8 cellular contexts compared by ENCODE assay signal in genomic region chr22:18001040-18001893, GRCh38. TPM values are rescaled to one million over a fixed set of nuclear protein-coding genes. Genes with fewer than 3 reads are reported as not detected.
DNase-seq lines count a peak whose midpoint lies in the region; ATAC-seq and TF ChIP-seq lines count a peak whose summit lies in the region.

No MANE protein-coding gene starts in this region.

- H3K4me3 Mint-ChIP-seq in activated CD4-positive, alpha-beta memory T cell treated with anti-CD3 and anti-CD28 coated beads for 36 hours, result peak overlapping the region; percentile 80

- peaks cover 2% of the 10 kb centered on the region for H3K27me3 Mint-ChIP-seq in activated CD4-positive, alpha-beta memory T cell treated with anti-CD3 and anti-CD28 coated beads for 36 hours

- TF ChIP-seq CTCF in dorsolateral prefrontal cortex (IDR thresholded peaks at IDR 0.05 in 54 of 56, conservative IDR thresholded peaks at IDR 0.05 in 2 of 56; ENCODE audit: low read depth in 1 of 56, partially characterized antibody in 56 of 56), result peak in 52 of 56 donors; percentile 12 to 79 (median 48)

- peak; percentile 95 for ATAC-seq in left lobe of liver
- no peak for ATAC-seq in HG03175 (IDR thresholded peaks at IDR 0.05; ENCODE audit: unreplicated experiment)

- intact Hi-C loops in activated CD4-positive, alpha-beta memory T cell treated with anti-CD3 and anti-CD28 coated beads for 36 hours (cut with micrococcal nuclease), result loop anchor here (1.0 to 2.0 kb wide), 3 partner anchors 20 to 76 kb away; partner anchors contain the start of gene PEX26
- intact Hi-C loops in dorsolateral prefrontal cortex (cut with DNase I), result loop anchor here (1.0 to 10.0 kb wide), 6 partner anchors 23 to 176 kb away; partner anchors contain the start of gene MICAL3 (in 2 of the 2)

- H3K27me3 ChIP-seq in dorsolateral prefrontal cortex, result no peaks in the 10 kb centered on the region

- H3K4me1 Mint-ChIP-seq in activated CD4-positive, alpha-beta memory T cell treated with anti-CD3 and anti-CD28 coated beads for 36 hours (ENCODE audit: low read depth), result peaks cover 44% of the 10 kb centered on the region

- H3K4me3 ChIP-seq in dorsolateral prefrontal cortex, result peak overlapping the region; percentile 56 to 96 (median 83)

- POLR2A ChIA-PET in activated CD4-positive, alpha-beta memory T cell treated with anti-CD3 and anti-CD28 coated beads for 36 hours (lab: Charles Lee), result interaction anchor here (0.6 to 0.7 kb wide), 2 partner anchors 88 to 113 kb away, joined by 3 read pairs; no protein-coding TSS in a partner anchor

- peak overlapping the region; percentile 76 to 99 (median 97) for H3K27ac ChIP-seq in dorsolateral prefrontal cortex

- H3K36me3 Mint-ChIP-seq in activated CD4-positive, alpha-beta memory T cell treated with anti-CD3 and anti-CD28 coated beads for 36 hours, result no peaks in the 10 kb centered on the region

- peak overlapping the region; percentile 94 for H3K27ac Mint-ChIP-seq in activated CD4-positive, alpha-beta memory T cell treated with anti-CD3 and anti-CD28 coated beads for 36 hours

- peak; percentile 78 for DNase-seq in DMS79 treated with DMSO at 0.1 percent for 48 hours (lab: John Stamatoyannopoulos, UW)
- peak; percentile 93 for DNase-seq in HS-27A (ENCODE audit: low read depth)
- DNase-seq in NCI-H82 (lab: John Stamatoyannopoulos, UW), result peak; percentile 98
- DNase-seq in activated CD4-positive, alpha-beta memory T cell treated with anti-CD3 and anti-CD28 coated beads for 36 hours, result peak; percentile 86
- DNase-seq in dorsolateral prefrontal cortex, result peak; percentile 82 to 92 (median 89)
- peak; percentile 92 for DNase-seq in left lobe of liver (ENCODE audit: low spot score)
- peak; percentile 37 to 71 for DNase-seq in stimulated activated CD4-positive, alpha-beta T cell treated with anti-CD3 and anti-CD28 coated beads, Interleukin-1b, Interleukin-23, amount 100 ng/mL, for 4 hours (ENCODE audit: low read depth in 2 of 2)

- H3K9me3 Mint-ChIP-seq in activated CD4-positive, alpha-beta memory T cell treated with anti-CD3 and anti-CD28 coated beads for 36 hours, result no peaks in the 10 kb centered on the region

- CTCF ChIA-PET in activated CD4-positive, alpha-beta memory T cell treated with anti-CD3 and anti-CD28 coated beads for 36 hours (lab: Charles Lee), result interaction anchor here (1.1 to 1.5 kb wide), 4 partner anchors 75 to 171 kb away, joined by 4 to 6 read pairs (median 4); partner anchors contain the start of gene PEX26

RNA-seq across cellular contexts. Expression of gene MICAL3, which starts 23.1 kb away (rescaled TPM):
- 10 to 100 TPM; 29.7 to 37.2 TPM for total RNA-seq in activated CD4-positive, alpha-beta memory T cell treated with anti-CD3 and anti-CD28 coated beads for 36 hours
- total RNA-seq in dorsolateral prefrontal cortex (100 to 1,000 TPM; 126 to 274 (median 183) TPM), left lobe of liver (75.3 TPM)
